25 cellular contexts compared by ENCODE assay signal in the genomic region with DNA sequence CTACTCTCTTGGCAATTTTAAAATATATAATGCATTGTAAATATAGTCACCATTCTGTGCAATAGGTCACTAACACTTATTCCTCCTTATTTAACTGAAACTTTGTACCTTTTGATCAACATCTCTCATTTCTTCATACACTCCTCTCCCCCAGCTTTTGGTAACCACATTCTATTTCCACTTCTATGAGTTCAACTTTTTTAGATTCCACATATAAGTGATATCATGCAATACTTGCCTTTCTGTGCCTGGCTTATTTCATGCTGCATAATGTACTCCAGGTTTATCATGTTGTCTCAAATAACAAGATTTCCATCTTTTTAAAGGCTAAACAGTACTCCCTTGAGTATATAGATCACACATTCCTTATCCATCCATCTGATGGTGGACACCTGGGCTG.
"Had no signal": no experiment of that assay in that cellular context is flagged by ENCODE, and none has a peak within 500 bp of the region (broad histone marks: within the 10 kb centered on the region; RNA-seq: fewer than 3 reads in every experiment).

No MANE protein-coding gene starts in this region.

- H3K4me3 ChIP-seq: dorsolateral prefrontal cortex, gastroesophageal sphincter, heart left ventricle, hepatocyte, left lung, mucosa of descending colon, neural progenitor cell, right lobe of liver, stomach, thyroid gland, vagina had no signal

- DNase-seq: cortex of kidney; dorsolateral prefrontal cortex; effector CD8-positive, alpha-beta T cell; endodermal cell; foreskin keratinocyte; heart left ventricle; kidney; left lung; mesenchymal stem cell; mucosa of descending colon; naive B cell; right lobe of liver; small intestine; stimulated activated CD4-positive, alpha-beta T cell treated with anti-CD3 and anti-CD28 coated beads, Interleukin-15, amount 100 ng/mL, for 24 hours; stimulated activated CD4-positive, alpha-beta T cell treated with anti-CD3 and anti-CD28 coated beads, Interleukin-2, amount 100 ng/mL, for 48 hours; stimulated activated naive CD4-positive, alpha-beta T cell treated with Interleukin-2 at 50 U/mL for 16 hours; stomach; thyroid gland; trophoblast cell had no signal

- ATAC-seq: esophagus mucosa; foreskin keratinocyte; left lung; mucosa of descending colon; natural killer cell treated with Interleukin-12 subunit alpha and Interleukin-12 subunit beta and Interleukin-15 and Interleukin-18, amount 100 ng/mL, for 72 hours; right lobe of liver had no signal
